In the genomic region with DNA sequence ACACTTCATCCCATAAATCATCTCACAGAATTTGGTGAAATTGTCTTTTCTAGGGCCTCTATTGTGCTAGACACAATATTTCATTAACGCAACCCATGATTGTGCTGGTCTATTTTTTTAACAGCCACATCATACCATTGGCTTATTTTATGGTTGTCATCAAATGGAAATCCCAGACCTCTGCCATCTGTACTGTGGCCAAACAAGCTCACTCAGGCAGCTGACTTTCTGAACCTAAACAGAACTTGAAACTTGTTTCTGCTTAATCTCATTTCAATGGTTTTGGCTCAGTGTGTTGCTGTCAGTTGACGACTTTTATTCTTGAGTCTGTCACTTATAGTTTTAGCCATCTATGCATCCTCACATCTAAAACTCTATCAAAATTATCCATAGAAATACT, we compare ENCODE assay signal across 20 cellular contexts.
"Had no signal": no experiment of that assay in that cellular context is flagged by ENCODE, and none has a peak within 500 bp of the region (broad histone marks: within the 10 kb centered on the region; RNA-seq: fewer than 3 reads in every experiment).

No MANE protein-coding gene starts in this region.

- H3K36me3 ChIP-seq: thoracic aorta, vagina had no signal

- H2AFZ ChIP-seq: hepatocyte had no signal

- H3K4me3 ChIP-seq: body of pancreas, hepatocyte, mucosa of descending colon, thoracic aorta, vagina had no signal

- H3K9me3 Mint-ChIP-seq: type B pancreatic cell had no signal

- H3K27ac Mint-ChIP-seq: activated CD4-positive, alpha-beta memory T cell treated with anti-CD3 and anti-CD28 coated beads for 36 hours; activated naive CD4-positive, alpha-beta T cell treated with anti-CD3 and anti-CD28 coated beads for 36 hours; naive thymus-derived CD4-positive, alpha-beta T cell; type B pancreatic cell had no signal

- H3K4me2 ChIP-seq: hepatocyte had no signal

- H3K79me2 ChIP-seq: hepatocyte had no signal

- H3K36me3 Mint-ChIP-seq: activated CD4-positive, alpha-beta memory T cell treated with anti-CD3 and anti-CD28 coated beads for 36 hours; naive thymus-derived CD4-positive, alpha-beta T cell; type B pancreatic cell had no signal

- DNase-seq: activated CD4-positive, alpha-beta memory T cell treated with anti-CD3 and anti-CD28 coated beads for 36 hours; activated CD4-positive, alpha-beta T cell treated with anti-CD3 and anti-CD28 coated beads for 48 hours; activated naive CD4-positive, alpha-beta T cell treated with anti-CD3 and anti-CD28 coated beads for 36 hours; activated T-cell treated with anti-CD3 and anti-CD28 coated beads, Interleukin-2, amount 50 U/mL, for 48 hours; body of pancreas; caudate nucleus; effector memory CD4-positive, alpha-beta T cell; foreskin fibroblast; mesendoderm; mucosa of descending colon; naive thymus-derived CD4-positive, alpha-beta T cell; occipital lobe; posterior cingulate gyrus; stimulated activated CD4-positive, alpha-beta T cell treated with anti-CD3 and anti-CD28 coated beads, Interleukin-4, amount 100 ng/mL, for 1 hour; stimulated activated naive CD4-positive, alpha-beta T cell had no signal

- H3K27ac ChIP-seq: body of pancreas, hepatocyte, thoracic aorta, vagina had no signal

- H3K27me3 ChIP-seq: body of pancreas, hepatocyte, vagina had no signal

- H3K4me1 ChIP-seq: body of pancreas, vagina had no signal

- ATAC-seq: body of pancreas; mucosa of descending colon; naive thymus-derived CD4-positive, alpha-beta T cell; sciatic nerve had no signal

- H3K9me3 ChIP-seq: body of pancreas, mucosa of descending colon, thoracic aorta, vagina had no signal
